ENCODE assay signal across 8 cellular contexts in genomic region chr5:168987540-168988300, GRCh38.
DNase-seq lines count a peak whose midpoint lies in the region; ATAC-seq and TF ChIP-seq lines count a peak whose summit lies in the region.

No MANE protein-coding gene starts in this region.

- no peak overlapping the region for H3K4me3 ChIP-seq in GM06990 (replicated peaks; ENCODE audit: low read depth, low read length)
- H3K4me3 ChIP-seq in lower leg skin (ENCODE audit: low read depth, poor library complexity, severe bottlenecking) = no peak overlapping the region

- peak; percentile 83 for TF ChIP-seq CTCF in GM06990 (IDR thresholded peaks at IDR 0.05; ENCODE audit: insufficient read depth, low read length, poor library complexity, severe bottlenecking)
- peak in 1 of 3 donors; percentile 78 for TF ChIP-seq CTCF in lower leg skin (IDR thresholded peaks at IDR 0.05)

- ATAC-seq in HG02610 (IDR thresholded peaks at IDR 0.05; ENCODE audit: unreplicated experiment) = peak; percentile 70

- DNase-seq in GM06990 (ENCODE audit: extremely low read depth, insufficient read length) (no peak), NCI-H2029 treated with DMSO at 0.1 percent for 48 hours (lab: John Stamatoyannopoulos, UW) (peak; percentile 33), dermis blood vessel endothelial cell (peak; percentile 74), lower leg skin (ENCODE audit: low spot score in 2 of 2) (peak; percentile 63 to 93), NCI-H1436 (lab: John Stamatoyannopoulos, UW) (no peak)
- peak; percentile 66 for DNase-seq in activated CD4-positive, CD25-positive, alpha-beta regulatory T cell treated with anti-CD3 and anti-CD28 coated beads, Interleukin-2, amount 50 U/mL, for 72 hours
- DNase-seq in stimulated activated CD8-positive, alpha-beta memory T cell treated with anti-CD3 and anti-CD28 coated beads, Interleukin-12 subunit alpha, Interleukin-12 subunit beta, amount 100 ng/mL, for 24 hours (ENCODE audit: extremely low read depth) = peak; percentile 5

- intact Hi-C loops in lower leg skin (cut with DNase I; ENCODE audit: low total_unique reads) = loop anchor here (10.0 kb wide), 1 partner anchor 293 kb away; no protein-coding TSS in a partner anchor

- 35 to 37% methylated on average over 11 of the region's 11 CpGs for WGBS in lower leg skin, 2 donors

- no peaks in the 10 kb centered on the region for H3K36me3 ChIP-seq in GM06990 (ENCODE audit: control insufficient read depth, insufficient read depth, low read length)

- no peak for TF ChIP-seq POLR2A in lower leg skin (IDR thresholded peaks at IDR 0.05)

- H3K27me3 ChIP-seq in GM06990 (replicated peaks; ENCODE audit: control insufficient read depth, insufficient read depth, low read length) = peaks cover 1% of the 10 kb centered on the region

Comparison
In these comparisons a context has a peak if more than half of its experiments do, and no peak if none do; other contexts are left out.
1. DNase-seq: peak in NCI-H2029 treated with DMSO at 0.1 percent for 48 hours (single experiment), activated CD4-positive, CD25-positive, alpha-beta regulatory T cell treated with anti-CD3 and anti-CD28 coated beads, Interleukin-2, amount 50 U/mL, for 72 hours (single experiment), dermis blood vessel endothelial cell (single experiment), lower leg skin (2 of 2) and stimulated activated CD8-positive, alpha-beta memory T cell treated with anti-CD3 and anti-CD28 coated beads, Interleukin-12 subunit alpha, Interleukin-12 subunit beta, amount 100 ng/mL, for 24 hours (single experiment); none in GM06990 (single experiment) and NCI-H1436 (single experiment).